8 cellular contexts compared by ENCODE assay signal in the genomic region with DNA sequence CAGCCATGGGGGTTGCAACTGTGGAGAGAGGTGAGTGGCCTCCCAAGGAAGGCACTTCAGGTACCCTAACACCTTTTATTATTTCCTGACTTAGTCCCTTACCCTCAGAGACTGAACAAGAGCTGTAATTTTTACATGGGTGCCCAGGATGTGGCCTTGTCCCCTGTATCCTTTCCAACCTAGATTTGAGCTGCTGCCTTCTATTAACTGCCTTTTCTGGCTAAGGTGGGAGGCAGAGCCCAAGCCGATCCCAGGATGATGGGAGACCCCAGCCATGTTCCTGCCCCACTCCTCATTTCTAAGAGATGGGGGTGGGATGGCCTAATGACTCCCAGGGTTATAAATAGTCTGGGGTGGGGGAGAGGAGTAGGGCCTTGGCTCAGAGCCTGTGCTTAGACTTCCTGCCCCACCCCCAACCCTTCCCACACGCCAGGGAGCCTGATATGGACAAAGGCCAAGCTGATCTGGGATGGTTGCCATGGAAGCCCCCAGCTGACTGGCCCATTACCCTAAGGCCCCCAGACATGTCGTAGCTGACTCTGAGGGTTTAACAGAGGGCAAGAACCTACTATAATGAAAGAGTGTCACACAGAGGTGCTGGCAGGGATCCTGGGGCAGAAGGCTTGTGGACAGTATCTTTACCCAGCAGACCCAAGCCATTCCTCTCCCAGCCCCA. TPM values are rescaled to one million over a fixed set of nuclear protein-coding genes. Genes with fewer than 3 reads are reported as not detected.
DNase-seq lines count a peak whose midpoint lies in the region; ATAC-seq and TF ChIP-seq lines count a peak whose summit lies in the region.
"Had no signal": no experiment of that assay in that cellular context is flagged by ENCODE, and none has a peak within 500 bp of the region (broad histone marks: within the 10 kb centered on the region; RNA-seq: fewer than 3 reads in every experiment).

No MANE protein-coding gene starts in this region.

- H3K27me3 ChIP-seq in Peyer's patch = no peaks in the 10 kb centered on the region
- no peaks in the 10 kb centered on the region for H3K27me3 ChIP-seq in thoracic aorta (replicated peaks; ENCODE audit: insufficient read depth)
- H3K27me3 ChIP-seq: pancreas had no signal

- intact Hi-C loops in left ventricle myocardium superior (cut with micrococcal nuclease) = loop anchor here (10.0 kb wide), 1 partner anchor 102 kb away; a partner anchor contains a TSS

- H3K27ac ChIP-seq in Peyer's patch (peak overlapping the region in 3 of 4 donors; percentile 49 to 82 (median 79)), thoracic aorta (peak overlapping the region; percentile 76 to 83)

- H3K4me3 ChIP-seq in Peyer's patch (peak overlapping the region in 2 of 4 donors; percentile 63 to 84), thoracic aorta (peak overlapping the region; percentile 90)

- ATAC-seq in left ventricle myocardium superior = peak; percentile 62
- no peak for ATAC-seq in thoracic aorta (ENCODE audit: insufficient number of reproducible peaks, low FRiP score, low read depth)
- ATAC-seq: pancreas had no signal

- DNase-seq in Peyer's patch (no peak), left ventricle myocardium superior (peak; percentile 65), thoracic aorta (ENCODE audit: low spot score) (no peak), HCEC 1CT (no peak), DMS114 treated with DMSO at 0.1 percent for 48 hours (lab: John Stamatoyannopoulos, UW; ENCODE audit: unreplicated experiment) (no peak)
- no peak for DNase-seq in stimulated activated CD4-positive, alpha-beta T cell treated with anti-CD3 and anti-CD28 coated beads, Interleukin-4, amount 100 ng/mL, for 1 hour
- DNase-seq: activated CD4-positive, alpha-beta T cell treated with anti-CD3 and anti-CD28 coated beads, Interleukin-2, amount 50 U/mL, for 4 hours had no signal

- no peak for TF ChIP-seq CTCF in Peyer's patch (IDR thresholded peaks at IDR 0.05)
- no peak for TF ChIP-seq CTCF in thoracic aorta (IDR thresholded peaks at IDR 0.05)

- H3K36me3 ChIP-seq in Peyer's patch (no peaks in the 10 kb centered on the region), thoracic aorta (peaks cover 14% of the 10 kb centered on the region)
- H3K36me3 ChIP-seq: pancreas had no signal

- no peak for TF ChIP-seq POLR2A in Peyer's patch (IDR thresholded peaks at IDR 0.05)

- H3K4me1 ChIP-seq in Peyer's patch (peaks cover 0 to 31% (median 4%) of the 10 kb centered on the region in 4 donors), thoracic aorta (ENCODE audit: control insufficient read depth in 1 of 2, low read depth in 2 of 2) (peaks cover 21 to 42% of the 10 kb centered on the region in 2 donors)

- no peaks in the 10 kb centered on the region for H3K9me3 ChIP-seq in Peyer's patch
- no peaks in the 10 kb centered on the region for H3K9me3 ChIP-seq in thoracic aorta
- H3K9me3 ChIP-seq: pancreas had no signal

RNA-seq across cellular contexts. Expression of a gene that starts 1.9 kb away (rescaled TPM):
- total RNA-seq in Peyer's patch = 10 to 100 TPM in 1 of 4 donors, 1 to 10 TPM in 3; 3.9 to 13.7 (median 9.5) TPM
- total RNA-seq in left ventricle myocardium superior = 95.1 TPM
- 10 to 100 TPM; 22.4 to 29.8 TPM for total RNA-seq in thoracic aorta

RNA-seq across cellular contexts. Expression of a gene that starts 7.1 kb away (rescaled TPM):
- total RNA-seq in Peyer's patch = 10 to 100 TPM; 12.4 to 39.3 (median 37.5) TPM
- 10.2 TPM for total RNA-seq in left ventricle myocardium superior
- total RNA-seq in thoracic aorta = 10 to 100 TPM; 28.8 to 28.9 TPM

RNA-seq across cellular contexts. Expression of a gene that starts 40.4 kb away (rescaled TPM):
- total RNA-seq in Peyer's patch (100 to 1,000 TPM; 293 to 476 (median 348) TPM), left ventricle myocardium superior (798 TPM), thoracic aorta (100 to 1,000 TPM; 764 to 806 TPM)

RNA-seq across cellular contexts. Expression of a gene that starts 52.6 kb away (rescaled TPM):
- total RNA-seq in Peyer's patch (10 to 100 TPM; 42.9 to 96.0 (median 61.8) TPM), left ventricle myocardium superior (64.6 TPM), thoracic aorta (10 to 100 TPM; 56.3 to 62.5 TPM)
